Comparison of ENCODE assay signal across 1 cellular context in the genomic region with DNA sequence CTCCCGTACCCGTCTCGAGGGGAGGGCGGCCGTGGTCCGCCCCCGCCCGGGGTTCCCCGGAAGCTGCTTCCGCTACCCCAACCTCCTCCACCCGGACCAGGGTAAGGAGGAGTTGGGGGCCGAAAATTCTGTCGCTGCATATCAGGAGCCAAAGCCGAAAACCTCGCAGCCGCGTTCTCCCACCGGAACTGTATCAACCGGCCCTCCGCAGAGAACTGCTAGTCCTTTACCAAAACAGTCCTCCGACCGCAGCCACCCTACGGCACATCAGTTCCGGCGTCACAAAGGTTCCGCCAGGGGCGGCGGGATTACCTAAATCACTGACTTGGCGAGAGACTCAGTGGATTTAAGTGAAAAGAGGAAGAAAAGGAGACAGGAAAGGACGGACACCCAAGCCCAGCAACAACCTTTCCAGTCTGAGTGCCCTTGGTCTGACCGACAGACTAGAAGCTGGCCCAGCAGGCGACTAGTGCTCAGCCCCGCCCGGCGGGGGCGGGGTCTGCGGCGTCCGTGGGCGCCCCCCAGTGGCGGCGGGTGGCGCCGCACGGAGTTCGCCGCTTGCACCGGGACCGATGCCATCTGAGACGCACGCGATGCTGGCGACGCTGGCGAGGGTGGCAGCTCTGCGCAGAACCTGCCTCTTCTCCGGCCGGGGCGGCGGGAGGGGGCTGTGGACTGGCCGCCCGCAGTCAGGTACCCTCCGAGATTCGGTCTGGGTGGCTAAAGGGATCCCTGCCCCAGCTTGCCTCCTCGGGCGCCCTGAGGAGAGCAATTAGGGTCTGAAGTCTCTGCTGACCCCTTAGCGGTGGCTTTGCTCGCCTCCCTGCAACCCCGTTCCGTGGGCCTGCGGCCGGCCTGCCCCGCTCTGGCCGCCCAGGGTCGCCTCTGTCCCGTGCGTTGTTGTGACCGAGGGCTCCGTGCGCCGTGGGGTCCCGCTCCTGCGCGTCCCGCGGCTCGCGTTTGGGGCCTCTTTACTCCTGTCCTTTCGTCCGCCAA.
A peak's percentile ranks its signal among the peaks of the same experiment; 100 is the strongest.
TF ChIP-seq lines count a peak whose summit lies in the region.

A gene (minus strand): TSS at position 195 of the 996 bp plus-strand sequence. CDS start 55 bp downstream, at position 140.
A gene (plus strand): TSS at position 578 of the 996 bp plus-strand sequence.

TF ChIP-seq in HepG2, 621 proteins besides CTCF, POLR2A, EP300 and RAD21 (continued from another document and continues in another):
- TF ChIP-seq, protein P1, sequence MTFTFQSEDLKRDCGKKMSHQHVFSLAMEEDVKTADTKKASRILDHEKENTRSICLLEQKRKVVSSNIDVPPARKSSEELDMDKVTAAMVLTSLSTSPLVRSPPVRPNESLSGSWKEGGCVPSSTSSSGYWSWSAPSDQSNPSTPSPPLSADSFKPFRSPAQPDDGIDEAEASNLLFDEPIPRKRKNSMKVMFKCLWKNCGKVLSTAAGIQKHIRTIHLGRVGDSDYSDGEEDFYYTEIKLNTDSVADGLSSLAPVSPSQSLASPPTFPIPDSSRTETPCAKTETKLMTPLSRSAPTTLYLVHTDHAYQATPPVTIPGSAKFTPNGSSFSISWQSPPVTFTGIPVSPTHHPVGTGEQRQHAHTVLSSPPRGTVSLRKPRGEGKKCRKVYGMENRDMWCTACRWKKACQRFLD (CRISPR knock-in tag; IDR thresholded peaks at IDR 0.05; ENCODE audit: borderline replicate concordance): peak; percentile 57; the same call in 1 of the 2 replicates
- TF ChIP-seq KMT2B (CRISPR knock-in tag; IDR thresholded peaks at IDR 0.05): peak; percentile 98
- peak; percentile 19; the same call in 1 of the 2 replicates for TF ChIP-seq STAT5B (CRISPR knock-in tag; IDR thresholded peaks at IDR 0.05)
- peak; percentile 94 for TF ChIP-seq ZSCAN22 (CRISPR knock-in tag; IDR thresholded peaks at IDR 0.05)
- no peak for TF ChIP-seq CEBPB (IDR thresholded peaks at IDR 0.05; ENCODE audit: borderline replicate concordance, low read depth, low read length)
- TF ChIP-seq HCFC1 (IDR thresholded peaks at IDR 0.05; ENCODE audit: low read depth, low read length): peak; percentile 69
- TF ChIP-seq NBN (conservative IDR thresholded peaks at IDR 0.05): no peak
- TF ChIP-seq, protein P2, sequence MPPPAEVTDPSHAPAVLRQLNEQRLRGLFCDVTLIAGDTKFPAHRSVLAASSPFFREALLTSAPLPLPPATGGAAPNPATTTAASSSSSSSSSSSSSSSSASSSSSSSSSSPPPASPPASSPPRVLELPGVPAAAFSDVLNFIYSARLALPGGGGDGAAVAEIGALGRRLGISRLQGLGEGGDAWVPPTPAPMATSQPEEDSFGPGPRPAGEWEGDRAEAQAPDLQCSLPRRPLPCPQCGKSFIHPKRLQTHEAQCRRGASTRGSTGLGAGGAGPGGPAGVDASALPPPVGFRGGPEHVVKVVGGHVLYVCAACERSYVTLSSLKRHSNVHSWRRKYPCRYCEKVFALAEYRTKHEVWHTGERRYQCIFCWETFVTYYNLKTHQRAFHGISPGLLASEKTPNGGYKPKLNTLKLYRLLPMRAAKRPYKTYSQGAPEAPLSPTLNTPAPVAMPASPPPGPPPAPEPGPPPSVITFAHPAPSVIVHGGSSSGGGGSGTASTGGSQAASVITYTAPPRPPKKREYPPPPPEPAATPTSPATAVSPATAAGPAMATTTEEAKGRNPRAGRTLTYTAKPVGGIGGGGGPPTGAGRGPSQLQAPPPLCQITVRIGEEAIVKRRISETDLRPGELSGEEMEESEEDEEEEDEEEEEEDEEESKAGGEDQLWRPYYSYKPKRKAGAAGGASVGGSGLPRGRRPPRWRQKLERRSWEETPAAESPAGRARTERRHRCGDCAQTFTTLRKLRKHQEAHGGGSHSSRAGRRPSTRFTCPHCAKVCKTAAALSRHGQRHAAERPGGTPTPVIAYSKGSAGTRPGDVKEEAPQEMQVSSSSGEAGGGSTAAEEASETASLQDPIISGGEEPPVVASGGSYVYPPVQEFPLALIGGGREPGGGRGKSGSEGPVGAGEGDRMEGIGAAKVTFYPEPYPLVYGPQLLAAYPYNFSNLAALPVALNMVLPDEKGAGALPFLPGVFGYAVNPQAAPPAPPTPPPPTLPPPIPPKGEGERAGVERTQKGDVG (CRISPR knock-in tag; IDR thresholded peaks at IDR 0.05; ENCODE audit: borderline replicate concordance): no peak
- TF ChIP-seq MED8 (CRISPR knock-in tag; IDR thresholded peaks at IDR 0.05; ENCODE audit: insufficient replicate concordance): peak; percentile 76
- peak; percentile 56; the same call in 1 of the 2 replicates for TF ChIP-seq SALL2 (CRISPR knock-in tag; IDR thresholded peaks at IDR 0.05)
- TF ChIP-seq SP5 (CRISPR knock-in tag; IDR thresholded peaks at IDR 0.05; ENCODE audit: borderline replicate concordance, low read depth): peak; percentile 50; the same call in 1 of the 2 replicates
- TF ChIP-seq, protein P3, sequence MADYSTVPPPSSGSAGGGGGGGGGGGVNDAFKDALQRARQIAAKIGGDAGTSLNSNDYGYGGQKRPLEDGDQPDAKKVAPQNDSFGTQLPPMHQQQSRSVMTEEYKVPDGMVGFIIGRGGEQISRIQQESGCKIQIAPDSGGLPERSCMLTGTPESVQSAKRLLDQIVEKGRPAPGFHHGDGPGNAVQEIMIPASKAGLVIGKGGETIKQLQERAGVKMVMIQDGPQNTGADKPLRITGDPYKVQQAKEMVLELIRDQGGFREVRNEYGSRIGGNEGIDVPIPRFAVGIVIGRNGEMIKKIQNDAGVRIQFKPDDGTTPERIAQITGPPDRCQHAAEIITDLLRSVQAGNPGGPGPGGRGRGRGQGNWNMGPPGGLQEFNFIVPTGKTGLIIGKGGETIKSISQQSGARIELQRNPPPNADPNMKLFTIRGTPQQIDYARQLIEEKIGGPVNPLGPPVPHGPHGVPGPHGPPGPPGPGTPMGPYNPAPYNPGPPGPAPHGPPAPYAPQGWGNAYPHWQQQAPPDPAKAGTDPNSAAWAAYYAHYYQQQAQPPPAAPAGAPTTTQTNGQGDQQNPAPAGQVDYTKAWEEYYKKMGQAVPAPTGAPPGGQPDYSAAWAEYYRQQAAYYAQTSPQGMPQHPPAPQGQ (CRISPR knock-in tag; IDR thresholded peaks at IDR 0.05; ENCODE audit: borderline replicate concordance): no peak
- TF ChIP-seq NCOR1 (IDR thresholded peaks at IDR 0.05; ENCODE audit: borderline replicate concordance, low read length): peak; percentile 42; the same call in 1 of the 2 replicates
- TF ChIP-seq, protein P4, sequence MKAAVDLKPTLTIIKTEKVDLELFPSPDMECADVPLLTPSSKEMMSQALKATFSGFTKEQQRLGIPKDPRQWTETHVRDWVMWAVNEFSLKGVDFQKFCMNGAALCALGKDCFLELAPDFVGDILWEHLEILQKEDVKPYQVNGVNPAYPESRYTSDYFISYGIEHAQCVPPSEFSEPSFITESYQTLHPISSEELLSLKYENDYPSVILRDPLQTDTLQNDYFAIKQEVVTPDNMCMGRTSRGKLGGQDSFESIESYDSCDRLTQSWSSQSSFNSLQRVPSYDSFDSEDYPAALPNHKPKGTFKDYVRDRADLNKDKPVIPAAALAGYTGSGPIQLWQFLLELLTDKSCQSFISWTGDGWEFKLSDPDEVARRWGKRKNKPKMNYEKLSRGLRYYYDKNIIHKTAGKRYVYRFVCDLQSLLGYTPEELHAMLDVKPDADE (CRISPR knock-in tag; IDR thresholded peaks at IDR 0.05): no peak; the same call in 1 of the 2 replicates
- TF ChIP-seq TCF12 (IDR thresholded peaks at IDR 0.05): no peak
- TF ChIP-seq TCF12 (CRISPR knock-in tag; IDR thresholded peaks at IDR 0.05): peak; percentile 79
- 0 out of 2 replicates have a peak, but pooled peaks have one; percentile 43 for TF ChIP-seq ZNF598 (CRISPR knock-in tag; IDR thresholded peaks at IDR 0.05; ENCODE audit: borderline replicate concordance)
- TF ChIP-seq RFXANK (CRISPR knock-in tag; IDR thresholded peaks at IDR 0.05): 0 out of 2 replicates have a peak, but pooled peaks have one; percentile 19
- no peak; the same call in 1 of the 2 replicates for TF ChIP-seq PPARG (CRISPR knock-in tag; conservative IDR thresholded peaks at IDR 0.05)
- peak; percentile 63 for TF ChIP-seq ZFP36L1 (CRISPR knock-in tag; IDR thresholded peaks at IDR 0.05)
- peak; percentile 41; the same call in 1 of the 2 replicates for TF ChIP-seq ZNF670 (CRISPR knock-in tag; IDR thresholded peaks at IDR 0.05; ENCODE audit: borderline replicate concordance)
- peak; percentile 63; the same call in 1 of the 2 replicates for TF ChIP-seq ZNF264 (CRISPR knock-in tag; IDR thresholded peaks at IDR 0.05)
- TF ChIP-seq, protein P5, sequence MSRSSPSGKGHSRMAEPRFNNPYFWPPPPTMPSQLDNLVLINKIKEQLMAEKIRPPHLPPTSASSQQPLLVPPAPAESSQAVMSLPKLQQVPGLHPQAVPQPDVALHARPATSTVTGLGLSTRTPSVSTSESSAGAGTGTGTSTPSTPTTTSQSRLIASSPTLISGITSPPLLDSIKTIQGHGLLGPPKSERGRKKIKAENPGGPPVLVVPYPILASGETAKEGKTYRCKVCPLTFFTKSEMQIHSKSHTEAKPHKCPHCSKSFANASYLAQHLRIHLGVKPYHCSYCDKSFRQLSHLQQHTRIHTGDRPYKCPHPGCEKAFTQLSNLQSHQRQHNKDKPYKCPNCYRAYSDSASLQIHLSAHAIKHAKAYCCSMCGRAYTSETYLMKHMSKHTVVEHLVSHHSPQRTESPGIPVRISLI (CRISPR knock-in tag; IDR thresholded peaks at IDR 0.05; ENCODE audit: borderline replicate concordance): no peak; the same call in 1 of the 2 replicates
- peak; percentile 86; the same call in 1 of the 2 replicates for TF ChIP-seq ETV6 (CRISPR knock-in tag; conservative IDR thresholded peaks at IDR 0.05)
- TF ChIP-seq ZNF496 (CRISPR knock-in tag; IDR thresholded peaks at IDR 0.05; ENCODE audit: insufficient replicate concordance): no peak
- TF ChIP-seq, protein P6, sequence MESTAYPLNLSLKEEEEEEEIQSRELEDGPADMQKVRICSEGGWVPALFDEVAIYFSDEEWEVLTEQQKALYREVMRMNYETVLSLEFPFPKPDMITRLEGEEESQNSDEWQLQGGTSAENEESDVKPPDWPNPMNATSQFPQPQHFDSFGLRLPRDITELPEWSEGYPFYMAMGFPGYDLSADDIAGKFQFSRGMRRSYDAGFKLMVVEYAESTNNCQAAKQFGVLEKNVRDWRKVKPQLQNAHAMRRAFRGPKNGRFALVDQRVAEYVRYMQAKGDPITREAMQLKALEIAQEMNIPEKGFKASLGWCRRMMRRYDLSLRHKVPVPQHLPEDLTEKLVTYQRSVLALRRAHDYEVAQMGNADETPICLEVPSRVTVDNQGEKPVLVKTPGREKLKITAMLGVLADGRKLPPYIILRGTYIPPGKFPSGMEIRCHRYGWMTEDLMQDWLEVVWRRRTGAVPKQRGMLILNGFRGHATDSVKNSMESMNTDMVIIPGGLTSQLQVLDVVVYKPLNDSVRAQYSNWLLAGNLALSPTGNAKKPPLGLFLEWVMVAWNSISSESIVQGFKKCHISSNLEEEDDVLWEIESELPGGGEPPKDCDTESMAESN (CRISPR knock-in tag; conservative IDR thresholded peaks at IDR 0.05): no peak; the same call in 1 of the 2 replicates
- peak; percentile 76 for TF ChIP-seq RBM39 (IDR thresholded peaks at IDR 0.05; ENCODE audit: low read depth, low read length, poor library complexity, severe bottlenecking)
- peak; percentile 99 for TF ChIP-seq KDM5A (IDR thresholded peaks at IDR 0.05; ENCODE audit: borderline replicate concordance, low read length)
- TF ChIP-seq SMC3 (IDR thresholded peaks at IDR 0.05; ENCODE audit: low read length): no peak
- 0 out of 2 replicates have a peak, but pooled peaks have one; percentile 4 for TF ChIP-seq AKAP8 (CRISPR knock-in tag; IDR thresholded peaks at IDR 0.05)
- TF ChIP-seq GTF3A (CRISPR knock-in tag; conservative IDR thresholded peaks at IDR 0.05): no peak
- TF ChIP-seq MED1 (CRISPR knock-in tag; IDR thresholded peaks at IDR 0.05): peak; percentile 69; the same call in 1 of the 2 replicates
- no peak; the same call in 2 of the 3 replicates for TF ChIP-seq MXI1 (IDR thresholded peaks at IDR 0.05; ENCODE audit: borderline replicate concordance, low read depth, low read length)
- TF ChIP-seq HNF4G (IDR thresholded peaks at IDR 0.05; ENCODE audit: borderline replicate concordance, low read depth, low read length): no peak
- peak; percentile 51; the same call in 1 of the 2 replicates for TF ChIP-seq HNF4G (CRISPR knock-in tag; IDR thresholded peaks at IDR 0.05; ENCODE audit: borderline replicate concordance, low read depth)
- TF ChIP-seq SMARCE1 (IDR thresholded peaks at IDR 0.05; ENCODE audit: borderline replicate concordance): no peak
- TF ChIP-seq, protein P7, sequence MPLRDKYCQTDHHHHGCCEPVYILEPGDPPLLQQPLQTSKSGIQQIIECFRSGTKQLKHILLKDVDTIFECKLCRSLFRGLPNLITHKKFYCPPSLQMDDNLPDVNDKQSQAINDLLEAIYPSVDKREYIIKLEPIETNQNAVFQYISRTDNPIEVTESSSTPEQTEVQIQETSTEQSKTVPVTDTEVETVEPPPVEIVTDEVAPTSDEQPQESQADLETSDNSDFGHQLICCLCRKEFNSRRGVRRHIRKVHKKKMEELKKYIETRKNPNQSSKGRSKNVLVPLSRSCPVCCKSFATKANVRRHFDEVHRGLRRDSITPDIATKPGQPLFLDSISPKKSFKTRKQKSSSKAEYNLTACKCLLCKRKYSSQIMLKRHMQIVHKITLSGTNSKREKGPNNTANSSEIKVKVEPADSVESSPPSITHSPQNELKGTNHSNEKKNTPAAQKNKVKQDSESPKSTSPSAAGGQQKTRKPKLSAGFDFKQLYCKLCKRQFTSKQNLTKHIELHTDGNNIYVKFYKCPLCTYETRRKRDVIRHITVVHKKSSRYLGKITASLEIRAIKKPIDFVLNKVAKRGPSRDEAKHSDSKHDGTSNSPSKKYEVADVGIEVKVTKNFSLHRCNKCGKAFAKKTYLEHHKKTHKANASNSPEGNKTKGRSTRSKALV (CRISPR knock-in tag; IDR thresholded peaks at IDR 0.05): peak; percentile 78; the same call in 1 of the 2 replicates
- no peak for TF ChIP-seq ZNF652 (CRISPR knock-in tag; IDR thresholded peaks at IDR 0.05; ENCODE audit: borderline replicate concordance, low read depth)
- TF ChIP-seq, protein P8, sequence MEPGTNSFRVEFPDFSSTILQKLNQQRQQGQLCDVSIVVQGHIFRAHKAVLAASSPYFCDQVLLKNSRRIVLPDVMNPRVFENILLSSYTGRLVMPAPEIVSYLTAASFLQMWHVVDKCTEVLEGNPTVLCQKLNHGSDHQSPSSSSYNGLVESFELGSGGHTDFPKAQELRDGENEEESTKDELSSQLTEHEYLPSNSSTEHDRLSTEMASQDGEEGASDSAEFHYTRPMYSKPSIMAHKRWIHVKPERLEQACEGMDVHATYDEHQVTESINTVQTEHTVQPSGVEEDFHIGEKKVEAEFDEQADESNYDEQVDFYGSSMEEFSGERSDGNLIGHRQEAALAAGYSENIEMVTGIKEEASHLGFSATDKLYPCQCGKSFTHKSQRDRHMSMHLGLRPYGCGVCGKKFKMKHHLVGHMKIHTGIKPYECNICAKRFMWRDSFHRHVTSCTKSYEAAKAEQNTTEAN (CRISPR knock-in tag; conservative IDR thresholded peaks at IDR 0.05): peak; percentile 76; the same call in 1 of the 2 replicates
- TF ChIP-seq ZNF546 (CRISPR knock-in tag; conservative IDR thresholded peaks at IDR 0.05): no peak; the same call in 1 of the 2 replicates
- TF ChIP-seq MAZ (IDR thresholded peaks at IDR 0.05; ENCODE audit: borderline replicate concordance, low read depth, low read length): peak; percentile 100
- TF ChIP-seq MAZ (CRISPR knock-in tag; IDR thresholded peaks at IDR 0.05; ENCODE audit: low read depth): peak; percentile 96
